In genomic region chr3:122076414-122077292, GRCh38 we compare ENCODE assay signal across 15 cellular contexts. TPM values are rescaled to one million over a fixed set of nuclear protein-coding genes. Genes with fewer than 3 reads are reported as not detected.
A peak's percentile ranks its signal among the peaks of the same experiment; 100 is the strongest.
DNase-seq lines count a peak whose midpoint lies in the region; ATAC-seq and TF ChIP-seq lines count a peak whose summit lies in the region.
"Had no signal": no experiment of that assay in that cellular context is flagged by ENCODE, and none has a peak within 500 bp of the region (broad histone marks: within the 10 kb centered on the region; RNA-seq: fewer than 3 reads in every experiment).

No MANE protein-coding gene starts in this region.

- no peak overlapping the region for H2BK120ac ChIP-seq in trophoblast cell (ENCODE audit: insufficient read depth, low read length, poor library complexity)

- no peaks in the 10 kb centered on the region for H3K79me1 ChIP-seq in trophoblast cell (ENCODE audit: low read length)

- no peak overlapping the region for H3K18ac ChIP-seq in trophoblast cell (ENCODE audit: low read length)

- H3K9me3 ChIP-seq in SU-DHL-6 (ENCODE audit: insufficient read depth, low read length), result no peaks in the 10 kb centered on the region
- no peaks in the 10 kb centered on the region for H3K9me3 ChIP-seq in trophoblast cell (ENCODE audit: insufficient read depth, low read depth, low read length)
- H3K9me3 ChIP-seq in SJCRH30 (replicated peaks), result no peaks in the 10 kb centered on the region
- H3K9me3 ChIP-seq: A549 had no signal

- H3K4me3 ChIP-seq in SU-DHL-6 (ENCODE audit: insufficient read depth, low read length, poor library complexity, severe bottlenecking) (peak overlapping the region; percentile 69), trophoblast cell (ENCODE audit: low read depth, low read length) (no peak overlapping the region), SJCRH30 (no peak overlapping the region)
- H3K4me3 ChIP-seq: A549 had no signal

- no peak for DNase-seq in activated CD4-positive, CD25-positive, alpha-beta regulatory T cell treated with anti-CD3 and anti-CD28 coated beads, Interleukin-2, amount 50 U/mL, for 72 hours
- DNase-seq in trophoblast cell, result no peak
- no peak for DNase-seq in GDM1 (lab: John Stamatoyannopoulos, UW)
- no peak for DNase-seq in HK-2 (ENCODE audit: unreplicated experiment)
- DNase-seq in SJCRH30, result no peak
- DNase-seq: activated T-cell treated with anti-CD3 and anti-CD28 coated beads for 4 hours, DND-41, immature natural killer cell had no signal

- H3F3A ChIP-seq in SU-DHL-6 (ENCODE audit: insufficient read depth), result peaks cover 31% of the 10 kb centered on the region

- H3K36me3 ChIP-seq in SU-DHL-6 (ENCODE audit: low read length), result no peaks in the 10 kb centered on the region; the same call in 1 of the 2 replicates
- no peaks in the 10 kb centered on the region for H3K36me3 ChIP-seq in trophoblast cell (ENCODE audit: control insufficient read depth in 1 of 2, insufficient read depth in 2 of 2, low read length in 2 of 2)
- no peaks in the 10 kb centered on the region for H3K36me3 ChIP-seq in SJCRH30

- no peak overlapping the region for H4K91ac ChIP-seq in trophoblast cell (ENCODE audit: low read depth, low read length)

- H3K79me2 ChIP-seq in SU-DHL-6 (ENCODE audit: insufficient read depth, low read length), result peaks cover 78% of the 10 kb centered on the region
- peaks cover 4% of the 10 kb centered on the region for H3K79me2 ChIP-seq in trophoblast cell (ENCODE audit: control insufficient read depth, insufficient read depth, low read length, poor library complexity)

- no peak overlapping the region for H2AFZ ChIP-seq in SU-DHL-6 (ENCODE audit: low read depth, low read length, severe bottlenecking)
- no peak overlapping the region for H2AFZ ChIP-seq in trophoblast cell (ENCODE audit: insufficient read depth, low read length, poor library complexity)

- H2AK5ac ChIP-seq in trophoblast cell (ENCODE audit: low read length), result no peak overlapping the region

- peak; percentile 14 to 19 for ATAC-seq in activated CD4-positive, CD25-positive, alpha-beta regulatory T cell treated with anti-CD3 and anti-CD28 coated beads, Interleukin-2, amount 50 U/mL, for 24 hours
- ATAC-seq in HG02610 (IDR thresholded peaks at IDR 0.05; ENCODE audit: unreplicated experiment), result peak; percentile 2
- ATAC-seq: A549 had no signal

- H4K12ac ChIP-seq in trophoblast cell (ENCODE audit: low read depth, low read length), result no peak overlapping the region

- peak overlapping the region; percentile 45 for H2BK12ac ChIP-seq in trophoblast cell (ENCODE audit: low read length)

- no peak overlapping the region for H4K8ac ChIP-seq in trophoblast cell (ENCODE audit: low read depth, low read length)

- H3K23ac ChIP-seq in trophoblast cell (ENCODE audit: low read length), result no peak overlapping the region

- WGBS in trophoblast cell (ENCODE audit: extremely low coverage, insufficient coverage, insufficient read length), result no CpG with 5 or more reads among the region's 4 CpGs

- H3K9me2 ChIP-seq in SU-DHL-6 (replicated peaks; ENCODE audit: insufficient read depth, low read length), result no peaks in the 10 kb centered on the region

- no peak overlapping the region for H2BK5ac ChIP-seq in trophoblast cell (ENCODE audit: low read depth, low read length, poor library complexity)

- peak overlapping the region; percentile 88 for H3K27ac ChIP-seq in SU-DHL-6 (ENCODE audit: low read depth, low read length)
- no peak overlapping the region for H3K27ac ChIP-seq in trophoblast cell (ENCODE audit: low read depth, low read length)
- H3K27ac ChIP-seq in SJCRH30, result no peak overlapping the region
- H3K27ac ChIP-seq: A549 had no signal

- H3K4me1 ChIP-seq in trophoblast cell (ENCODE audit: control insufficient read depth in 1 of 2, insufficient read depth in 2 of 2, low read length in 2 of 2) (peaks cover 6 to 12% of the 10 kb centered on the region in 2 experiments), SJCRH30 (no peaks in the 10 kb centered on the region)
- H3K4me1 ChIP-seq: A549 had no signal

- peak overlapping the region; percentile 74 for H3K9ac ChIP-seq in SU-DHL-6 (ENCODE audit: low read length)
- no peak overlapping the region for H3K9ac ChIP-seq in trophoblast cell (ENCODE audit: low read length)

- H4K20me1 ChIP-seq in SU-DHL-6 (ENCODE audit: low read depth, low read length), result no peaks in the 10 kb centered on the region

- TF ChIP-seq CTCF in SU-DHL-6 (IDR thresholded peaks at IDR 0.05; ENCODE audit: insufficient read depth, low read length, poor library complexity, severe bottlenecking), result no peak

- H3K27me3 ChIP-seq in SU-DHL-6 (ENCODE audit: low read length) (no peaks in the 10 kb centered on the region), trophoblast cell (ENCODE audit: insufficient read depth, low read length) (no peaks in the 10 kb centered on the region), SJCRH30 (no peaks in the 10 kb centered on the region)

- H3K4ac ChIP-seq in trophoblast cell (ENCODE audit: low read depth, low read length), result no peak overlapping the region

- H3K4me2 ChIP-seq in SU-DHL-6 (ENCODE audit: low read depth, low read length, poor library complexity, severe bottlenecking) (peak overlapping the region; percentile 91), trophoblast cell (ENCODE audit: low read length) (no peak overlapping the region)
- H3K4me2 ChIP-seq: A549 had no signal

- H3K14ac ChIP-seq in trophoblast cell (ENCODE audit: low read length), result peak overlapping the region; percentile 41

RNA-seq across cellular contexts. Expression of gene CD86, which starts 21.5 kb away (rescaled TPM):
- polyA plus RNA-seq in trophoblast cell (2013), result 0.03 TPM in 1 of 2 replicates, not detected in the other
- total RNA-seq in SJCRH30 (2014; rRNA removed; shearing (Covaris generic)), result not detected in 2 replicates
- total RNA-seq: epithelial cell of proximal tubule, HT-29 had no signal
- polyA plus RNA-seq: neural cell had no signal

RNA-seq across cellular contexts. Expression of gene ILDR1, which starts 54.6 kb away (rescaled TPM):
- polyA plus RNA-seq in trophoblast cell (2013), result 0.15 TPM in 2 replicates
- not detected in 2 replicates for total RNA-seq in SJCRH30 (2014; rRNA removed; shearing (Covaris generic))
- polyA plus RNA-seq: A549, immature natural killer cell, neural cell had no signal
